ENCODE assay signal across 10 cellular contexts in genomic region chr16:50695017-50696000, GRCh38. TPM values are rescaled to one million over a fixed set of nuclear protein-coding genes. Genes with fewer than 3 reads are reported as not detected.
A peak's percentile ranks its signal among the peaks of the same experiment; 100 is the strongest.
DNase-seq lines count a peak whose midpoint lies in the region; ATAC-seq and TF ChIP-seq lines count a peak whose summit lies in the region.
"Had no signal": no experiment of that assay in that cellular context is flagged by ENCODE, and none has a peak within 500 bp of the region (broad histone marks: within the 10 kb centered on the region; RNA-seq: fewer than 3 reads in every experiment).

No MANE protein-coding gene starts in this region.

- no peaks in the 10 kb centered on the region for H3K36me3 ChIP-seq in tibial nerve

- peaks cover 34% of the 10 kb centered on the region for H3K27me3 Mint-ChIP-seq in activated naive CD4-positive, alpha-beta T cell treated with anti-CD3 and anti-CD28 coated beads, Interleukin-2, amount 10 ng/mL, durations not matched to agents 7 days and 5 days
- peaks cover 8% of the 10 kb centered on the region for H3K27me3 Mint-ChIP-seq in activated CD8-positive, alpha-beta T cell treated with anti-CD3 and anti-CD28 coated beads for 36 hours

- H3K9me3 Mint-ChIP-seq in activated naive CD4-positive, alpha-beta T cell treated with anti-CD3 and anti-CD28 coated beads, Interleukin-2, amount 10 ng/mL, durations not matched to agents 7 days and 5 days, result no peaks in the 10 kb centered on the region
- H3K9me3 Mint-ChIP-seq in activated naive CD4-positive, alpha-beta T cell treated with anti-CD3 and anti-CD28 coated beads, Interleukin-2, amount 50 U/mL, for 72 hours, result peaks cover 0 to 5% of the 10 kb centered on the region in 2 donors
- H3K9me3 Mint-ChIP-seq in activated CD8-positive, alpha-beta T cell treated with anti-CD3 and anti-CD28 coated beads for 36 hours, result no peaks in the 10 kb centered on the region

- H3K36me3 Mint-ChIP-seq in activated naive CD4-positive, alpha-beta T cell treated with anti-CD3 and anti-CD28 coated beads, Interleukin-2, amount 10 ng/mL, durations not matched to agents 7 days and 5 days, result no peaks in the 10 kb centered on the region
- peaks cover 0 to 11% of the 10 kb centered on the region in 2 donors for H3K36me3 Mint-ChIP-seq in activated naive CD4-positive, alpha-beta T cell treated with anti-CD3 and anti-CD28 coated beads, Interleukin-2, amount 50 U/mL, for 72 hours
- no peaks in the 10 kb centered on the region for H3K36me3 Mint-ChIP-seq in activated CD8-positive, alpha-beta T cell treated with anti-CD3 and anti-CD28 coated beads for 36 hours (ENCODE audit: low read depth)

- TF ChIP-seq CTCF in activated CD8-positive, alpha-beta T cell treated with anti-CD3 and anti-CD28 coated beads for 36 hours (IDR thresholded peaks at IDR 0.05), result no peak
- no peak for TF ChIP-seq CTCF in tibial nerve (IDR thresholded peaks at IDR 0.05)

- H3K27me3 ChIP-seq in right cardiac atrium (ENCODE audit: control insufficient read depth, insufficient read depth), result no peaks in the 10 kb centered on the region
- H3K27me3 ChIP-seq in tibial nerve, result no peaks in the 10 kb centered on the region

- POLR2A ChIA-PET in activated CD8-positive, alpha-beta T cell treated with anti-CD3 and anti-CD28 coated beads for 36 hours (lab: Charles Lee), result interaction anchor here (1.3 to 3.5 kb wide), 2 partner anchors 9 to 14 kb away, joined by 7 to 19 read pairs; partner anchors contain the start of gene SNX20

- H3K4me3 ChIP-seq in right cardiac atrium (ENCODE audit: low read length) (no peak overlapping the region), tibial nerve (no peak overlapping the region)

- no peak for ATAC-seq in activated naive CD4-positive, alpha-beta T cell treated with anti-CD3 and anti-CD28 coated beads, Interleukin-2, amount 50 U/mL, for 72 hours
- ATAC-seq in activated CD8-positive, alpha-beta T cell treated with anti-CD3 and anti-CD28 coated beads for 36 hours, result no peak
- ATAC-seq in right cardiac atrium (peak; percentile 16 to 29), HG03108 (IDR thresholded peaks at IDR 0.05; ENCODE audit: unreplicated experiment) (no peak)

- H3K4me1 Mint-ChIP-seq in activated naive CD4-positive, alpha-beta T cell treated with anti-CD3 and anti-CD28 coated beads, Interleukin-2, amount 10 ng/mL, durations not matched to agents 7 days and 5 days, result peaks cover 63% of the 10 kb centered on the region
- H3K4me1 Mint-ChIP-seq in activated CD8-positive, alpha-beta T cell treated with anti-CD3 and anti-CD28 coated beads for 36 hours (ENCODE audit: low read depth), result peaks cover 67% of the 10 kb centered on the region

- no peak for TF ChIP-seq POLR2A in tibial nerve (IDR thresholded peaks at IDR 0.05)

- H3K27ac ChIP-seq in right cardiac atrium (ENCODE audit: low read length) (no peak overlapping the region), tibial nerve (peak overlapping the region in 3 of 4 donors; percentile 55 to 87 (median 69))

- CTCF ChIA-PET in activated naive CD4-positive, alpha-beta T cell treated with anti-CD3 and anti-CD28 coated beads, Interleukin-2, amount 10 ng/mL, durations not matched to agents 7 days and 5 days (lab: Charles Lee), result interaction anchor here (1.1 kb wide), 1 partner anchor 30 kb away, joined by 3 read pairs; no protein-coding TSS in a partner anchor
- CTCF ChIA-PET in activated CD8-positive, alpha-beta T cell treated with anti-CD3 and anti-CD28 coated beads for 36 hours (lab: Charles Lee), result interaction anchor here (1.0 to 2.0 kb wide), 5 partner anchors 10 to 52 kb away, joined by 3 to 7 read pairs (median 3); no protein-coding TSS in a partner anchor

- no peak overlapping the region for H3K27ac Mint-ChIP-seq in activated naive CD4-positive, alpha-beta T cell treated with anti-CD3 and anti-CD28 coated beads, Interleukin-2, amount 10 ng/mL, durations not matched to agents 7 days and 5 days
- peak overlapping the region in 1 of 2 donors; percentile 10 for H3K27ac Mint-ChIP-seq in activated naive CD4-positive, alpha-beta T cell treated with anti-CD3 and anti-CD28 coated beads, Interleukin-2, amount 50 U/mL, for 72 hours
- H3K27ac Mint-ChIP-seq in activated CD8-positive, alpha-beta T cell treated with anti-CD3 and anti-CD28 coated beads for 36 hours, result peak overlapping the region; percentile 60

- WGBS in right cardiac atrium, result 95% methylated on average over 9 of the region's 9 CpGs
- 94% methylated on average over 9 of the region's 9 CpGs for WGBS in tibial nerve, 2 donors

- intact Hi-C loops in activated CD8-positive, alpha-beta T cell treated with anti-CD3 and anti-CD28 coated beads for 36 hours (cut with micrococcal nuclease), result loop anchor here (5.0 kb wide), 1 partner anchor 47 kb away; the partner anchor contains the start of gene CYLD
- intact Hi-C loops in right cardiac atrium (cut with DNase I) (no loop called here), posterior cingulate gyrus (cut with DNase I) (no loop called here)

- DNase-seq in activated naive CD4-positive, alpha-beta T cell treated with anti-CD3 and anti-CD28 coated beads, Interleukin-2, amount 10 ng/mL, durations not matched to agents 7 days and 5 days, result peak; percentile 16
- DNase-seq in activated naive CD4-positive, alpha-beta T cell treated with anti-CD3 and anti-CD28 coated beads, Interleukin-2, amount 50 U/mL, for 72 hours (ENCODE audit: low spot score in 2 of 2), result no peak
- no peak for DNase-seq in activated CD8-positive, alpha-beta T cell treated with anti-CD3 and anti-CD28 coated beads for 36 hours
- DNase-seq in right cardiac atrium (peak in 2 of 3 donors; percentile 71 to 77), tibial nerve (ENCODE audit: low spot score in 2 of 2) (no peak), NK-92 (lab: John Stamatoyannopoulos, UW; ENCODE audit: unreplicated experiment) (no peak), posterior cingulate gyrus (no peak)
- DNase-seq: activated naive CD4-positive, alpha-beta T cell; NCI-H774 had no signal

- H3K9me3 ChIP-seq in right cardiac atrium (ENCODE audit: control insufficient read depth, low read length) (no peaks in the 10 kb centered on the region), tibial nerve (no peaks in the 10 kb centered on the region)

- H3K4me1 ChIP-seq in right cardiac atrium (ENCODE audit: control insufficient read depth, insufficient read depth, low read length) (peaks cover 12% of the 10 kb centered on the region), tibial nerve (peaks cover 0 to 38% (median 20%) of the 10 kb centered on the region in 4 donors)

- TF ChIP-seq EP300 in tibial nerve (IDR thresholded peaks at IDR 0.05), result peak in 1 of 2 donors; percentile 73

- H3K4me3 Mint-ChIP-seq in activated naive CD4-positive, alpha-beta T cell treated with anti-CD3 and anti-CD28 coated beads, Interleukin-2, amount 10 ng/mL, durations not matched to agents 7 days and 5 days, result no peak overlapping the region
- no peak overlapping the region for H3K4me3 Mint-ChIP-seq in activated CD8-positive, alpha-beta T cell treated with anti-CD3 and anti-CD28 coated beads for 36 hours

RNA-seq across cellular contexts. Expression of gene NOD2, which starts 1.9 kb away (rescaled TPM):
- 1 to 10 TPM in 1 of 2 donors, under 1 TPM in 1; 0.59 to 5.1 TPM for total RNA-seq in activated naive CD4-positive, alpha-beta T cell treated with anti-CD3 and anti-CD28 coated beads, Interleukin-2, amount 50 U/mL, for 72 hours
- 1 to 10 TPM; 1.1 to 1.6 TPM for total RNA-seq in activated CD8-positive, alpha-beta T cell treated with anti-CD3 and anti-CD28 coated beads for 36 hours
- total RNA-seq in right cardiac atrium, result 1 to 10 TPM in 2 of 4 donors, under 1 TPM in 2; 0.74 to 1.5 (median 1.1) TPM
- 0.52 TPM for polyA plus RNA-seq in right cardiac atrium
- total RNA-seq in tibial nerve, result 10 to 100 TPM in 1 of 4 donors, 1 to 10 TPM in 3; 1.3 to 10.2 (median 2.7) TPM

RNA-seq across cellular contexts. Expression of gene SNX20, which starts 14.2 kb away (rescaled TPM):
- 10 to 100 TPM; 36.7 to 48.4 TPM for total RNA-seq in activated naive CD4-positive, alpha-beta T cell treated with anti-CD3 and anti-CD28 coated beads, Interleukin-2, amount 50 U/mL, for 72 hours
- total RNA-seq in activated CD8-positive, alpha-beta T cell treated with anti-CD3 and anti-CD28 coated beads for 36 hours, result 10 to 100 TPM; 24.6 to 25.0 TPM
- 1 to 10 TPM; 1.3 to 1.7 (median 1.3) TPM for total RNA-seq in right cardiac atrium
- 0.34 TPM for polyA plus RNA-seq in right cardiac atrium
- total RNA-seq in tibial nerve, result 1 to 10 TPM; 1.7 to 5.1 (median 2.3) TPM

RNA-seq across cellular contexts. Expression of gene CYLD, which starts 46.6 kb away (rescaled TPM):
- total RNA-seq in activated naive CD4-positive, alpha-beta T cell treated with anti-CD3 and anti-CD28 coated beads, Interleukin-2, amount 50 U/mL, for 72 hours, result 10 to 100 TPM; 88.2 to 92.9 TPM
- total RNA-seq in activated CD8-positive, alpha-beta T cell treated with anti-CD3 and anti-CD28 coated beads for 36 hours, result 10 to 100 TPM; 86.4 to 94.4 TPM
- 10 to 100 TPM; 31.7 to 35.7 (median 33.9) TPM for total RNA-seq in right cardiac atrium
- 10.0 TPM for polyA plus RNA-seq in right cardiac atrium
- 10 to 100 TPM; 23.7 to 52.7 (median 38.3) TPM for total RNA-seq in tibial nerve

Comparison
In these comparisons a context has a peak if more than half of its experiments do, and no peak if none do; other contexts are left out.
1. DNase-seq: peak in activated naive CD4-positive, alpha-beta T cell treated with anti-CD3 and anti-CD28 coated beads, Interleukin-2, amount 10 ng/mL, durations not matched to agents 7 days and 5 days (single experiment) and right cardiac atrium (2 of 3); none in activated naive CD4-positive, alpha-beta T cell treated with anti-CD3 and anti-CD28 coated beads, Interleukin-2, amount 50 U/mL, for 72 hours (0 of 2), activated CD8-positive, alpha-beta T cell treated with anti-CD3 and anti-CD28 coated beads for 36 hours (single experiment), tibial nerve (0 of 2), NK-92 (single experiment) and posterior cingulate gyrus (0 of 10).
2. ATAC-seq: peak in right cardiac atrium (2 of 2); none in activated naive CD4-positive, alpha-beta T cell treated with anti-CD3 and anti-CD28 coated beads, Interleukin-2, amount 50 U/mL, for 72 hours (0 of 2), activated CD8-positive, alpha-beta T cell treated with anti-CD3 and anti-CD28 coated beads for 36 hours (single experiment) and HG03108 (single experiment).
3. RNA of gene SNX20, which starts 14.2 kb away (total RNA-seq): 36.7 to 48.4 TPM in activated naive CD4-positive, alpha-beta T cell treated with anti-CD3 and anti-CD28 coated beads, Interleukin-2, amount 50 U/mL, for 72 hours and 24.6 to 25.0 TPM in activated CD8-positive, alpha-beta T cell treated with anti-CD3 and anti-CD28 coated beads for 36 hours; 1.7 to 5.1 TPM in tibial nerve and 1.3 to 1.7 TPM in right cardiac atrium; every median in the first group is over 4 times any median in the second.